Comparison of ENCODE assay signal across 1 cellular context in the genomic region with DNA sequence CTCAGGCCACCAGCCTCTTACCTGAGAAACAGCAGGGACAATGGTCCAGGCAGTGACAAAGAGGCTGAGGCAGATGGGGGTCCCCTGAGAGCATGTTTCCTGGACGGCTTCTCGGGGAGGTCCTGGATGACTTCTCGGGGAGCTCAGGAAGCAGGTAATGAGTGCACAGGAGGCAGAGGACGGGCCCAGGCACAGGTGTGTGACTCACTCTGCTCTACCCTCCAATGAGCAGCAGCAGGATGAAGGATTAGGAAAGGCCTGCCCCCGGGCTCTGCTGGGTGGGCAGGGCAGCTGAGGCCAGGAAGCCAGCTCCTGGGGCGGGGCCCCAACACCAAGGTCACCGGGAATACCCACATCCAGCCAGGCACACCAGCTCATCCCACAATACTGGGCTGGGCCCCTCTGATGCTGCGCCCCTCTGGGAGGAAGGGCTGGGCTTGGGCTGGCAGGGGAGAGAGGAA.
TF ChIP-seq lines count a peak whose summit lies in the region.

No MANE protein-coding gene starts in this region.

TF ChIP-seq in GM12878, 131 proteins besides CTCF, POLR2A, EP300 and RAD21:
- TF ChIP-seq SMAD1 (IDR thresholded peaks at IDR 0.05; ENCODE audit: low read depth, partially characterized antibody) = no peak
- no peak for TF ChIP-seq KDM1A (IDR thresholded peaks at IDR 0.05; ENCODE audit: borderline replicate concordance)
- TF ChIP-seq TCF7 (IDR thresholded peaks at IDR 0.05; ENCODE audit: borderline replicate concordance) = no peak
- TF ChIP-seq, protein P1, sequence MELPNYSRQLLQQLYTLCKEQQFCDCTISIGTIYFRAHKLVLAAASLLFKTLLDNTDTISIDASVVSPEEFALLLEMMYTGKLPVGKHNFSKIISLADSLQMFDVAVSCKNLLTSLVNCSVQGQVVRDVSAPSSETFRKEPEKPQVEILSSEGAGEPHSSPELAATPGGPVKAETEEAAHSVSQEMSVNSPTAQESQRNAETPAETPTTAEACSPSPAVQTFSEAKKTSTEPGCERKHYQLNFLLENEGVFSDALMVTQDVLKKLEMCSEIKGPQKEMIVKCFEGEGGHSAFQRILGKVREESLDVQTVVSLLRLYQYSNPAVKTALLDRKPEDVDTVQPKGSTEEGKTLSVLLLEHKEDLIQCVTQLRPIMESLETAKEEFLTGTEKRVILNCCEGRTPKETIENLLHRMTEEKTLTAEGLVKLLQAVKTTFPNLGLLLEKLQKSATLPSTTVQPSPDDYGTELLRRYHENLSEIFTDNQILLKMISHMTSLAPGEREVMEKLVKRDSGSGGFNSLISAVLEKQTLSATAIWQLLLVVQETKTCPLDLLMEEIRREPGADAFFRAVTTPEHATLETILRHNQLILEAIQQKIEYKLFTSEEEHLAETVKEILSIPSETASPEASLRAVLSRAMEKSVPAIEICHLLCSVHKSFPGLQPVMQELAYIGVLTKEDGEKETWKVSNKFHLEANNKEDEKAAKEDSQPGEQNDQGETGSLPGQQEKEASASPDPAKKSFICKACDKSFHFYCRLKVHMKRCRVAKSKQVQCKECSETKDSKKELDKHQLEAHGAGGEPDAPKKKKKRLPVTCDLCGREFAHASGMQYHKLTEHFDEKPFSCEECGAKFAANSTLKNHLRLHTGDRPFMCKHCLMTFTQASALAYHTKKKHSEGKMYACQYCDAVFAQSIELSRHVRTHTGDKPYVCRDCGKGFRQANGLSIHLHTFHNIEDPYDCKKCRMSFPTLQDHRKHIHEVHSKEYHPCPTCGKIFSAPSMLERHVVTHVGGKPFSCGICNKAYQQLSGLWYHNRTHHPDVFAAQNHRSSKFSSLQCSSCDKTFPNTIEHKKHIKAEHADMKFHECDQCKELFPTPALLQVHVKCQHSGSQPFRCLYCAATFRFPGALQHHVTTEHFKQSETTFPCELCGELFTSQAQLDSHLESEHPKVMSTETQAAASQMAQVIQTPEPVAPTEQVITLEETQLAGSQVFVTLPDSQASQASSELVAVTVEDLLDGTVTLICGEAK (IDR thresholded peaks at IDR 0.05; ENCODE audit: borderline replicate concordance) = no peak
- no peak for TF ChIP-seq MYC (IDR thresholded peaks at IDR 0.05; ENCODE audit: insufficient read depth, insufficient read length, insufficient replicate concordance, low read length, severe bottlenecking)
- TF ChIP-seq MEF2A (IDR thresholded peaks at IDR 0.05; ENCODE audit: insufficient read depth, low read depth, low read length) = no peak
- no peak for TF ChIP-seq STAT1 (conservative IDR thresholded peaks at IDR 0.05)
- TF ChIP-seq NFXL1 (IDR thresholded peaks at IDR 0.05; ENCODE audit: borderline replicate concordance) = no peak
- TF ChIP-seq, protein P2, sequence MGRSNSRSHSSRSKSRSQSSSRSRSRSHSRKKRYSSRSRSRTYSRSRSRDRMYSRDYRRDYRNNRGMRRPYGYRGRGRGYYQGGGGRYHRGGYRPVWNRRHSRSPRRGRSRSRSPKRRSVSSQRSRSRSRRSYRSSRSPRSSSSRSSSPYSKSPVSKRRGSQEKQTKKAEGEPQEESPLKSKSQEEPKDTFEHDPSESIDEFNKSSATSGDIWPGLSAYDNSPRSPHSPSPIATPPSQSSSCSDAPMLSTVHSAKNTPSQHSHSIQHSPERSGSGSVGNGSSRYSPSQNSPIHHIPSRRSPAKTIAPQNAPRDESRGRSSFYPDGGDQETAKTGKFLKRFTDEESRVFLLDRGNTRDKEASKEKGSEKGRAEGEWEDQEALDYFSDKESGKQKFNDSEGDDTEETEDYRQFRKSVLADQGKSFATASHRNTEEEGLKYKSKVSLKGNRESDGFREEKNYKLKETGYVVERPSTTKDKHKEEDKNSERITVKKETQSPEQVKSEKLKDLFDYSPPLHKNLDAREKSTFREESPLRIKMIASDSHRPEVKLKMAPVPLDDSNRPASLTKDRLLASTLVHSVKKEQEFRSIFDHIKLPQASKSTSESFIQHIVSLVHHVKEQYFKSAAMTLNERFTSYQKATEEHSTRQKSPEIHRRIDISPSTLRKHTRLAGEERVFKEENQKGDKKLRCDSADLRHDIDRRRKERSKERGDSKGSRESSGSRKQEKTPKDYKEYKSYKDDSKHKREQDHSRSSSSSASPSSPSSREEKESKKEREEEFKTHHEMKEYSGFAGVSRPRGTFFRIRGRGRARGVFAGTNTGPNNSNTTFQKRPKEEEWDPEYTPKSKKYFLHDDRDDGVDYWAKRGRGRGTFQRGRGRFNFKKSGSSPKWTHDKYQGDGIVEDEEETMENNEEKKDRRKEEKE (IDR thresholded peaks at IDR 0.05) = no peak
- no peak for TF ChIP-seq RUNX3 (IDR thresholded peaks at IDR 0.05; ENCODE audit: low read length)
- TF ChIP-seq BHLHE40 (IDR thresholded peaks at IDR 0.05; ENCODE audit: borderline replicate concordance in 1 of 2, low read depth in 2 of 2, low read length in 1 of 2) = no peak
- TF ChIP-seq, protein P3, sequence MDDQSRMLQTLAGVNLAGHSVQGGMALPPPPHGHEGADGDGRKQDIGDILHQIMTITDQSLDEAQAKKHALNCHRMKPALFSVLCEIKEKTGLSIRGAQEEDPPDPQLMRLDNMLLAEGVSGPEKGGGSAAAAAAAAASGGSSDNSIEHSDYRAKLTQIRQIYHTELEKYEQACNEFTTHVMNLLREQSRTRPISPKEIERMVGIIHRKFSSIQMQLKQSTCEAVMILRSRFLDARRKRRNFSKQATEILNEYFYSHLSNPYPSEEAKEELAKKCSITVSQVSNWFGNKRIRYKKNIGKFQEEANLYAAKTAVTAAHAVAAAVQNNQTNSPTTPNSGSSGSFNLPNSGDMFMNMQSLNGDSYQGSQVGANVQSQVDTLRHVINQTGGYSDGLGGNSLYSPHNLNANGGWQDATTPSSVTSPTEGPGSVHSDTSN (IDR thresholded peaks at IDR 0.05; ENCODE audit: insufficient replicate concordance, low read depth, low read length) = no peak
- TF ChIP-seq, protein P4, sequence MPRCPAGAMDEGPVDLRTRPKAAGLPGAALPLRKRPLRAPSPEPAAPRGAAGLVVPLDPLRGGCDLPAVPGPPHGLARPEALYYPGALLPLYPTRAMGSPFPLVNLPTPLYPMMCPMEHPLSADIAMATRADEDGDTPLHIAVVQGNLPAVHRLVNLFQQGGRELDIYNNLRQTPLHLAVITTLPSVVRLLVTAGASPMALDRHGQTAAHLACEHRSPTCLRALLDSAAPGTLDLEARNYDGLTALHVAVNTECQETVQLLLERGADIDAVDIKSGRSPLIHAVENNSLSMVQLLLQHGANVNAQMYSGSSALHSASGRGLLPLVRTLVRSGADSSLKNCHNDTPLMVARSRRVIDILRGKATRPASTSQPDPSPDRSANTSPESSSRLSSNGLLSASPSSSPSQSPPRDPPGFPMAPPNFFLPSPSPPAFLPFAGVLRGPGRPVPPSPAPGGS (IDR thresholded peaks at IDR 0.05; ENCODE audit: borderline replicate concordance, insufficient read depth, low read depth, low read length, poor library complexity, severe bottlenecking) = no peak
- TF ChIP-seq BACH1 (IDR thresholded peaks at IDR 0.05; ENCODE audit: borderline replicate concordance) = no peak
